Comparison of ENCODE assay signal across 10 cellular contexts in genomic region chr7:25846722-25847121, GRCh38.
DNase-seq lines count a peak whose midpoint lies in the region; ATAC-seq, FAIRE-seq and TF ChIP-seq lines count a peak whose summit lies in the region.
"Had no signal": no experiment of that assay in that cellular context is flagged by ENCODE, and none has a peak within 500 bp of the region (broad histone marks: within the 10 kb centered on the region; RNA-seq: fewer than 3 reads in every experiment).

No MANE protein-coding gene starts in this region.

- no peak overlapping the region for H2AFZ ChIP-seq in trophoblast cell (ENCODE audit: insufficient read depth, low read length, poor library complexity)

- H3K4me3 ChIP-seq in BE2C (ENCODE audit: low read depth, low read length) (no peak overlapping the region), trophoblast cell (ENCODE audit: low read depth, low read length) (no peak overlapping the region), HAP-1 (no peak overlapping the region)
- H3K4me3 ChIP-seq: skin epidermis had no signal

- in situ Hi-C loops in HAP-1 (cut with MboI; ENCODE audit: low sequenced_read_pairs): no loop called here

- H3K23ac ChIP-seq in trophoblast cell (ENCODE audit: low read length): no peak overlapping the region

- H3K9me3 ChIP-seq in BE2C (no peaks in the 10 kb centered on the region), trophoblast cell (ENCODE audit: insufficient read depth, low read depth, low read length) (no peaks in the 10 kb centered on the region), HAP-1 (no peaks in the 10 kb centered on the region)

- H3K18ac ChIP-seq in trophoblast cell (ENCODE audit: low read length): no peak overlapping the region

- H4K12ac ChIP-seq in trophoblast cell (ENCODE audit: low read depth, low read length): no peak overlapping the region

- H3K79me2 ChIP-seq in trophoblast cell (ENCODE audit: control insufficient read depth, insufficient read depth, low read length, poor library complexity): peaks cover 17% of the 10 kb centered on the region

- no peak overlapping the region for H2AK5ac ChIP-seq in trophoblast cell (ENCODE audit: low read length)

- H3K36me3 ChIP-seq in BE2C: no peaks in the 10 kb centered on the region
- H3K36me3 ChIP-seq in trophoblast cell (ENCODE audit: control insufficient read depth in 1 of 2, insufficient read depth in 2 of 2, low read length in 2 of 2): no peaks in the 10 kb centered on the region
- no peaks in the 10 kb centered on the region for H3K36me3 ChIP-seq in HAP-1 (replicated peaks)

- no peak for ATAC-seq in GM19397 (IDR thresholded peaks at IDR 0.05; ENCODE audit: unreplicated experiment)
- ATAC-seq: CD8-positive, alpha-beta T cell had no signal

- peak overlapping the region; percentile 99 for H3K27ac ChIP-seq in trophoblast cell (ENCODE audit: low read depth, low read length)

- no peak overlapping the region for H3K4me2 ChIP-seq in trophoblast cell (ENCODE audit: low read length)

- H3K79me1 ChIP-seq in trophoblast cell (ENCODE audit: low read length): peaks cover 63% of the 10 kb centered on the region

- H3K14ac ChIP-seq in trophoblast cell (ENCODE audit: low read length): no peak overlapping the region

- H2BK120ac ChIP-seq in trophoblast cell (ENCODE audit: insufficient read depth, low read length, poor library complexity): peak overlapping the region; percentile 99

- no peak overlapping the region for H3K9ac ChIP-seq in trophoblast cell (ENCODE audit: low read length)

- H3K27me3 ChIP-seq in BE2C (no peaks in the 10 kb centered on the region), trophoblast cell (ENCODE audit: insufficient read depth, low read length) (no peaks in the 10 kb centered on the region), HAP-1 (ENCODE audit: low read depth) (no peaks in the 10 kb centered on the region)

- H4K8ac ChIP-seq in trophoblast cell (ENCODE audit: low read depth, low read length): peak overlapping the region; percentile 94

- no CpG with 5 or more reads among the region's 5 CpGs for WGBS in trophoblast cell (ENCODE audit: extremely low coverage, insufficient coverage, insufficient read length)

- peak overlapping the region; percentile 72 for H4K91ac ChIP-seq in trophoblast cell (ENCODE audit: low read depth, low read length)

- TF ChIP-seq CTCF in BE2C (IDR thresholded peaks at IDR 0.05; ENCODE audit: low read depth, low read length): no peak

- H2BK5ac ChIP-seq in trophoblast cell (ENCODE audit: low read depth, low read length, poor library complexity): peak overlapping the region; percentile 99

- peak; percentile 31 for DNase-seq in BE2C
- DNase-seq in RCC 7860 (ENCODE audit: low spot score): peak; percentile 69
- peak; percentile 92 for DNase-seq in fibroblast of peridontal ligament (ENCODE audit: extremely low read depth)
- peak; percentile 6 to 21 for DNase-seq in trophoblast cell
- DNase-seq in T-helper 2 cell: no peak
- no peak for DNase-seq in germinal center (ENCODE audit: low spot score)
- DNase-seq in HAP-1 (ENCODE audit: low spot score in 2 of 2): no peak
- DNase-seq: CD8-positive, alpha-beta T cell had no signal

- H3K4ac ChIP-seq in trophoblast cell (ENCODE audit: low read depth, low read length): no peak overlapping the region

- no peak overlapping the region for H2BK12ac ChIP-seq in trophoblast cell (ENCODE audit: low read length)

- H3K4me1 ChIP-seq in BE2C (peaks cover 22% of the 10 kb centered on the region), trophoblast cell (ENCODE audit: control insufficient read depth in 1 of 2, insufficient read depth in 2 of 2, low read length in 2 of 2) (peaks cover 23 to 34% of the 10 kb centered on the region in 2 experiments), HAP-1 (peaks cover 46% of the 10 kb centered on the region)

- FAIRE-seq in RCC 7860 (lab: Jason Lieb, UNC): peak; percentile 95

Comparison
In these comparisons a context has a peak if more than half of its experiments do, and no peak if none do; other contexts are left out.
1. DNase-seq: peak in BE2C (single experiment), RCC 7860 (single experiment), fibroblast of peridontal ligament (single experiment) and trophoblast cell (2 of 2); none in T-helper 2 cell (0 of 5), germinal center (single experiment) and HAP-1 (0 of 2).